In genomic region chr14:78075033-78075432, GRCh38 we compare ENCODE assay signal across 23 cellular contexts.
A peak's percentile ranks its signal among the peaks of the same experiment; 100 is the strongest.
DNase-seq lines count a peak whose midpoint lies in the region; ATAC-seq and TF ChIP-seq lines count a peak whose summit lies in the region.
"Had no signal": no experiment of that assay in that cellular context is flagged by ENCODE, and none has a peak within 500 bp of the region (broad histone marks: within the 10 kb centered on the region; RNA-seq: fewer than 3 reads in every experiment).

No MANE protein-coding gene starts in this region.

- H3K79me2 ChIP-seq in GM23338 (replicated peaks; ENCODE audit: insufficient read depth) = no peaks in the 10 kb centered on the region

- H3K36me3 Mint-ChIP-seq in GM23338 (ENCODE audit: low read depth) = no peaks in the 10 kb centered on the region
- no peaks in the 10 kb centered on the region for H3K36me3 Mint-ChIP-seq in nephron progenitor cell (ENCODE audit: low read depth)
- no peaks in the 10 kb centered on the region for H3K36me3 Mint-ChIP-seq in naive thymus-derived CD4-positive, alpha-beta T cell
- H3K36me3 Mint-ChIP-seq: activated naive CD4-positive, alpha-beta T cell treated with anti-CD3 and anti-CD28 coated beads, Interleukin-2, amount 50 U/mL, for 24 hours; naive B cell had no signal

- H3K4me1 Mint-ChIP-seq in GM23338 (peaks cover 10% of the 10 kb centered on the region; the same call in 1 of the 3 replicates), nephron progenitor cell (peaks cover 10% of the 10 kb centered on the region)
- H3K4me1 Mint-ChIP-seq in naive thymus-derived CD4-positive, alpha-beta T cell = no peaks in the 10 kb centered on the region
- H3K4me1 Mint-ChIP-seq: activated naive CD4-positive, alpha-beta T cell treated with anti-CD3 and anti-CD28 coated beads, Interleukin-2, amount 50 U/mL, for 24 hours; naive B cell had no signal

- no peak overlapping the region for H3K27ac ChIP-seq in GM23338 (ENCODE audit: low read depth)
- H3K27ac ChIP-seq in naive thymus-derived CD4-positive, alpha-beta T cell (ENCODE audit: low read depth, low read length) = no peak overlapping the region
- H3K27ac ChIP-seq: BLaER1 treated with 17β-estradiol and CSF1 and Interleukin-3, amounts not matched to agents 10 nM and 100 nM; esophagus squamous epithelium; foreskin keratinocyte; heart left ventricle; tibial artery had no signal

- TF ChIP-seq CTCF in GM23338 (conservative IDR thresholded peaks at IDR 0.05; ENCODE audit: low read depth in 2 of 2) (no peak), nephron progenitor cell (IDR thresholded peaks at IDR 0.05) (no peak)

- peak overlapping the region; percentile 47 for H2AFZ ChIP-seq in GM23338

- H4K20me1 ChIP-seq in GM23338 (replicated peaks; ENCODE audit: insufficient read depth) = no peaks in the 10 kb centered on the region
- H4K20me1 ChIP-seq: BLaER1 treated with 17β-estradiol and CSF1 and Interleukin-3, amounts not matched to agents 10 nM and 100 nM had no signal

- H3K4me3 Mint-ChIP-seq in GM23338 (no peak overlapping the region), nephron progenitor cell (no peak overlapping the region)
- no peak overlapping the region for H3K4me3 Mint-ChIP-seq in naive thymus-derived CD4-positive, alpha-beta T cell
- H3K4me3 Mint-ChIP-seq: activated naive CD4-positive, alpha-beta T cell treated with anti-CD3 and anti-CD28 coated beads, Interleukin-2, amount 50 U/mL, for 24 hours; naive B cell had no signal

- no peaks in the 10 kb centered on the region for H3F3A ChIP-seq in GM23338 (replicated peaks; ENCODE audit: low read depth)

- intact Hi-C loops in naive thymus-derived CD4-positive, alpha-beta T cell (cut with micrococcal nuclease) = no loop called here

- H3K27ac Mint-ChIP-seq in GM23338 (no peak overlapping the region), nephron progenitor cell (peak overlapping the region; percentile 62)
- no peak overlapping the region for H3K27ac Mint-ChIP-seq in naive thymus-derived CD4-positive, alpha-beta T cell
- H3K27ac Mint-ChIP-seq: activated naive CD4-positive, alpha-beta T cell treated with anti-CD3 and anti-CD28 coated beads, Interleukin-2, amount 50 U/mL, for 24 hours; naive B cell had no signal

- H3K4me1 ChIP-seq in GM23338 (ENCODE audit: insufficient read depth) = no peaks in the 10 kb centered on the region
- no peaks in the 10 kb centered on the region for H3K4me1 ChIP-seq in naive thymus-derived CD4-positive, alpha-beta T cell (ENCODE audit: control insufficient read depth in 2 of 2, insufficient read depth in 2 of 2, low read length in 2 of 2)
- H3K4me1 ChIP-seq: BLaER1 treated with 17β-estradiol and CSF1 and Interleukin-3, amounts not matched to agents 10 nM and 100 nM; esophagus squamous epithelium; foreskin keratinocyte; tibial artery had no signal

- no peaks in the 10 kb centered on the region for H3K9me2 ChIP-seq in GM23338 (ENCODE audit: insufficient read depth)

- H3K36me3 ChIP-seq in GM23338 (ENCODE audit: insufficient read depth) = no peaks in the 10 kb centered on the region
- no peaks in the 10 kb centered on the region for H3K36me3 ChIP-seq in naive thymus-derived CD4-positive, alpha-beta T cell (ENCODE audit: control insufficient read depth in 2 of 3, insufficient read depth in 3 of 3, low read length in 3 of 3)
- H3K36me3 ChIP-seq: BLaER1 treated with 17β-estradiol and CSF1 and Interleukin-3, amounts not matched to agents 10 nM and 100 nM; esophagus squamous epithelium; heart left ventricle; tibial artery had no signal

- H3K27me3 Mint-ChIP-seq in GM23338 (ENCODE audit: insufficient read depth, low read depth, poor library complexity) (peaks cover 2% of the 10 kb centered on the region), nephron progenitor cell (ENCODE audit: low read depth, poor library complexity) (peaks cover 3% of the 10 kb centered on the region)
- peaks cover 0 to 16% (median 0%) of the 10 kb centered on the region in 5 donors for H3K27me3 Mint-ChIP-seq in naive thymus-derived CD4-positive, alpha-beta T cell
- H3K27me3 Mint-ChIP-seq: activated naive CD4-positive, alpha-beta T cell treated with anti-CD3 and anti-CD28 coated beads, Interleukin-2, amount 50 U/mL, for 24 hours had no signal

- H3K9me3 Mint-ChIP-seq in GM23338 (no peaks in the 10 kb centered on the region), nephron progenitor cell (no peaks in the 10 kb centered on the region)
- H3K9me3 Mint-ChIP-seq in naive thymus-derived CD4-positive, alpha-beta T cell = no peaks in the 10 kb centered on the region
- H3K9me3 Mint-ChIP-seq: activated naive CD4-positive, alpha-beta T cell treated with anti-CD3 and anti-CD28 coated beads, Interleukin-2, amount 50 U/mL, for 24 hours had no signal

- ATAC-seq in GM23338 (no peak; the same call in 2 of the 3 replicates), GM21529 (IDR thresholded peaks at IDR 0.05; ENCODE audit: unreplicated experiment) (no peak)
- no peak for ATAC-seq in naive thymus-derived CD4-positive, alpha-beta T cell
- ATAC-seq: foreskin keratinocyte had no signal

- no peak overlapping the region for H3K4me2 ChIP-seq in GM23338
- H3K4me2 ChIP-seq: BLaER1 treated with 17β-estradiol and CSF1 and Interleukin-3, amounts not matched to agents 10 nM and 100 nM had no signal

- CTCF ChIA-PET in naive thymus-derived CD4-positive, alpha-beta T cell (lab: Charles Lee) = no interaction called here

- H3K27me3 ChIP-seq in GM23338 (ENCODE audit: insufficient read depth) = no peaks in the 10 kb centered on the region
- H3K27me3 ChIP-seq in naive thymus-derived CD4-positive, alpha-beta T cell (ENCODE audit: control insufficient read depth in 2 of 2, insufficient read depth in 2 of 2, low read length in 2 of 2) = no peaks in the 10 kb centered on the region
- H3K27me3 ChIP-seq: BLaER1 treated with 17β-estradiol and CSF1 and Interleukin-3, amounts not matched to agents 10 nM and 100 nM; esophagus squamous epithelium; foreskin keratinocyte; heart left ventricle; tibial artery had no signal

- POLR2A ChIA-PET in naive thymus-derived CD4-positive, alpha-beta T cell (lab: Charles Lee) = no interaction called here

- DNase-seq in GM23338 (ENCODE audit: low spot score) (no peak), NCI-H1105 treated with DMSO at 0.1 percent for 48 hours (lab: John Stamatoyannopoulos, UW) (peak; percentile 96), NCI-H510A treated with DMSO at 0.1 percent for 48 hours (lab: John Stamatoyannopoulos, UW) (peak; percentile 58), nephron progenitor cell (no peak), iPS-NIHi7 (ENCODE audit: extremely low spot score) (no peak)
- no peak for DNase-seq in naive thymus-derived CD4-positive, alpha-beta T cell
- DNase-seq: activated CD4-positive, alpha-beta T cell treated with anti-CD3 and anti-CD28 coated beads for 48 hours; activated CD8-positive, alpha-beta memory T cell treated with anti-CD3 and anti-CD28 coated beads for 24 hours; activated T-cell treated with anti-CD3 and anti-CD28 coated beads for 4 hours; esophagus squamous epithelium; foreskin keratinocyte; KBM-7; kidney glomerular epithelial cell; naive B cell; NCI-H446; NK-92 treated with Interleukin-12 subunit alpha and Interleukin-12 subunit beta, amount 100 ng/mL, for 24 hours; stimulated activated CD4-positive, alpha-beta T cell treated with anti-CD3 and anti-CD28 coated beads, Interleukin-4, amount 100 ng/mL, for 24 hours; T1000; tibial artery had no signal

- no peaks in the 10 kb centered on the region for H3K9me3 ChIP-seq in naive thymus-derived CD4-positive, alpha-beta T cell (ENCODE audit: control insufficient read depth in 2 of 3, low read length in 3 of 3)
- H3K9me3 ChIP-seq: BLaER1 treated with 17β-estradiol and CSF1 and Interleukin-3, amounts not matched to agents 10 nM and 100 nM; esophagus squamous epithelium; tibial artery had no signal

- no peak overlapping the region for H3K4me3 ChIP-seq in GM23338
- no peak overlapping the region for H3K4me3 ChIP-seq in naive thymus-derived CD4-positive, alpha-beta T cell (ENCODE audit: low read length)
- H3K4me3 ChIP-seq: BLaER1 treated with 17β-estradiol and CSF1 and Interleukin-3, amounts not matched to agents 10 nM and 100 nM; esophagus squamous epithelium; heart left ventricle; tibial artery had no signal

TF ChIP-seq in GM23338, 12 proteins besides CTCF, POLR2A, EP300 and RAD21 (continues in another document):
- no peak for TF ChIP-seq REST (IDR thresholded peaks at IDR 0.05; ENCODE audit: unreplicated experiment)
- no peak for TF ChIP-seq NANOG (IDR thresholded peaks at IDR 0.05; ENCODE audit: borderline replicate concordance)
- no peak for TF ChIP-seq EZH2phosphoT487 (IDR thresholded peaks at IDR 0.05; ENCODE audit: unreplicated experiment)
- TF ChIP-seq CREB1 (CRISPR knock-in tag; IDR thresholded peaks at IDR 0.05; ENCODE audit: low read depth) = no peak
- no peak for TF ChIP-seq EZH2 (IDR thresholded peaks at IDR 0.05; ENCODE audit: low read depth, unreplicated experiment)
- TF ChIP-seq JUNB (IDR thresholded peaks at IDR 0.05; ENCODE audit: unreplicated experiment) = no peak
- TF ChIP-seq POLR2AphosphoS5 (IDR thresholded peaks at IDR 0.05; ENCODE audit: low read depth) = no peak

Comparison
In these comparisons a context has a peak if more than half of its experiments do, and no peak if none do; other contexts are left out.
1. DNase-seq: peak in NCI-H1105 treated with DMSO at 0.1 percent for 48 hours (single experiment) and NCI-H510A treated with DMSO at 0.1 percent for 48 hours (single experiment); none in GM23338 (single experiment), nephron progenitor cell (single experiment), naive thymus-derived CD4-positive, alpha-beta T cell (0 of 9) and iPS-NIHi7 (single experiment).